In the genomic region with DNA sequence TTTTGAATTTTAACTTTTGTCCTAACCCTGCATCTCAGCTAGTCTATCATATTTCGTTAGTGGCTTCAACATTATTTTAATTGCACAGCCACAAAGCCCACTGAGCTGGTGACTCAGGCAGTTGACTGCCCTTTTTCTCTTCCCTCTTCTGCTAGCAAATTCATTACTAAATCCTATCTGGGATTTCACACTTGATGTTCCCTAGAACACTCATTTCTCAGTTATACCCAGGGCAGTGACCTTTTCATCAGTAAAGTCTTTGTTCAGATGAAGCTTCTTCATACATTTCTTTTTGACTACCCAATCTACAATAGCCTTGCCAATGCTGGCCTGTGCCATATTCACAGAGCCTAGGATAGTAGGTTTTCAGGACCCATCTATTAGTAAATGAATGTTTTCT, we compare ENCODE assay signal across 29 cellular contexts.
"Had no signal": no experiment of that assay in that cellular context is flagged by ENCODE, and none has a peak within 500 bp of the region (broad histone marks: within the 10 kb centered on the region; RNA-seq: fewer than 3 reads in every experiment).

No MANE protein-coding gene starts in this region.

- DNase-seq: activated CD4-positive, alpha-beta T cell treated with anti-CD3 and anti-CD28 coated beads for 4 hours; activated CD4-positive, alpha-beta T cell treated with anti-CD3 and anti-CD28 coated beads, Interleukin-2, amount 50 U/mL, for 4 hours; activated CD8-positive, alpha-beta memory T cell treated with anti-CD3 and anti-CD28 coated beads, Interleukin-2, amount 50 U/mL, for 48 hours; activated CD8-positive, alpha-beta T cell treated with anti-CD3 and anti-CD28 coated beads, Interleukin-2, amount 10 ng/mL, durations not matched to agents 7 days and 5 days; activated effector memory CD4-positive, alpha-beta T cell treated with Interleukin-2 at 50 U/mL for 16 hours; activated naive CD4-positive, alpha-beta T cell; activated naive CD8-positive, alpha-beta T cell treated with anti-CD3 and anti-CD28 coated beads, Interleukin-2, amount 50 U/mL, for 24 hours; activated T-cell treated with anti-CD3 and anti-CD28 coated beads, Interleukin-2, amount 50 U/mL, for 1 hour; amniotic stem cell; body of pancreas; KBM-7; NCI-H1092 treated with DMSO at 0.1 percent for 48 hours; NCI-H1417 treated with DMSO at 0.1 percent for 48 hours; NCI-H1694; NCI-H2029; NCI-H2107; NCI-H2171 treated with DMSO at 0.1 percent for 48 hours; NCI-H226; NCI-H510A; NCI-H526 treated with DMSO at 0.1 percent for 48 hours; NCI-H82; NK-92 treated with Interleukin-12 subunit alpha and Interleukin-12 subunit beta, amount 100 ng/mL, for 24 hours; OCI-M1; Peyer's patch; SHP77; T-cell had no signal

- FAIRE-seq: bronchial epithelial cell had no signal

- H3K27ac ChIP-seq: ascending aorta, body of pancreas, Peyer's patch, SJSA1 had no signal

- H3K4me3 ChIP-seq: ascending aorta, body of pancreas, Peyer's patch, SJSA1 had no signal

- H3K27me3 ChIP-seq: ascending aorta, body of pancreas, Peyer's patch, SJSA1 had no signal
